Comparison of ENCODE assay signal across 1 cellular context in the genomic region with DNA sequence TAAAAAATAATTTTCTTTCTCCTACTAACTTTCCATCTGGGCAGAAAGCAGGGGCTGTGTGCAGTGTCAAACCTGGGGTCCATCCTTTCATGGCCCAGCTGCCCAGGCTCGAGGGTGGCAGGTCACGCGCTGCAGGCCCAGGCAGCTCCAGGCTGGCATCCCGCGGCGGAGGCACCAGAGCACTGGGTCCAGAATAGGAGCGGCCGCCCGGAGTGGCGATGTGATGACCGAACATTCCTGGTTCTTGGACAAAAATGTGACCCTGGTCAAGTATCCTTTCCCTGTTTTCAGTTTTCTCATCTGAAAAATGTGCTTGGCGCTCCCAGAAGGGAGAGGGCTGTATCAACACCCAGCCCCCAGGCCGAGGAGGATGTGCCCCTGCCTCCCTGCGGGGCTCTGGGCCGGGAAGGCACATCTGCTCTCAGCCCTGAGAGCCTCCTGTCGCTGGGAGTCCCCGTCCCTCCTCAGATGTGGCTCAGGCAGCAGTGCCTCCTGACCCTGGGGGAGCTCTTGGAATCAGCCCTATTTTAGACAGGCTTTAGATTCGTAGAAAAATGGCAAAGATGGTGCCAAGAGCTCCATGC.
TF ChIP-seq lines count a peak whose summit lies in the region.

No MANE protein-coding gene starts in this region.

TF ChIP-seq in WTC11, 78 proteins besides CTCF, POLR2A, EP300 and RAD21 (continued from another document):
- TF ChIP-seq, protein P1, sequence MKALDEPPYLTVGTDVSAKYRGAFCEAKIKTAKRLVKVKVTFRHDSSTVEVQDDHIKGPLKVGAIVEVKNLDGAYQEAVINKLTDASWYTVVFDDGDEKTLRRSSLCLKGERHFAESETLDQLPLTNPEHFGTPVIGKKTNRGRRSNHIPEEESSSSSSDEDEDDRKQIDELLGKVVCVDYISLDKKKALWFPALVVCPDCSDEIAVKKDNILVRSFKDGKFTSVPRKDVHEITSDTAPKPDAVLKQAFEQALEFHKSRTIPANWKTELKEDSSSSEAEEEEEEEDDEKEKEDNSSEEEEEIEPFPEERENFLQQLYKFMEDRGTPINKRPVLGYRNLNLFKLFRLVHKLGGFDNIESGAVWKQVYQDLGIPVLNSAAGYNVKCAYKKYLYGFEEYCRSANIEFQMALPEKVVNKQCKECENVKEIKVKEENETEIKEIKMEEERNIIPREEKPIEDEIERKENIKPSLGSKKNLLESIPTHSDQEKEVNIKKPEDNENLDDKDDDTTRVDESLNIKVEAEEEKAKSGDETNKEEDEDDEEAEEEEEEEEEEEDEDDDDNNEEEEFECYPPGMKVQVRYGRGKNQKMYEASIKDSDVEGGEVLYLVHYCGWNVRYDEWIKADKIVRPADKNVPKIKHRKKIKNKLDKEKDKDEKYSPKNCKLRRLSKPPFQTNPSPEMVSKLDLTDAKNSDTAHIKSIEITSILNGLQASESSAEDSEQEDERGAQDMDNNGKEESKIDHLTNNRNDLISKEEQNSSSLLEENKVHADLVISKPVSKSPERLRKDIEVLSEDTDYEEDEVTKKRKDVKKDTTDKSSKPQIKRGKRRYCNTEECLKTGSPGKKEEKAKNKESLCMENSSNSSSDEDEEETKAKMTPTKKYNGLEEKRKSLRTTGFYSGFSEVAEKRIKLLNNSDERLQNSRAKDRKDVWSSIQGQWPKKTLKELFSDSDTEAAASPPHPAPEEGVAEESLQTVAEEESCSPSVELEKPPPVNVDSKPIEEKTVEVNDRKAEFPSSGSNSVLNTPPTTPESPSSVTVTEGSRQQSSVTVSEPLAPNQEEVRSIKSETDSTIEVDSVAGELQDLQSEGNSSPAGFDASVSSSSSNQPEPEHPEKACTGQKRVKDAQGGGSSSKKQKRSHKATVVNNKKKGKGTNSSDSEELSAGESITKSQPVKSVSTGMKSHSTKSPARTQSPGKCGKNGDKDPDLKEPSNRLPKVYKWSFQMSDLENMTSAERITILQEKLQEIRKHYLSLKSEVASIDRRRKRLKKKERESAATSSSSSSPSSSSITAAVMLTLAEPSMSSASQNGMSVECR (CRISPR knock-in tag; IDR thresholded peaks at IDR 0.05; ENCODE audit: borderline replicate concordance): no peak
- TF ChIP-seq, protein P2, sequence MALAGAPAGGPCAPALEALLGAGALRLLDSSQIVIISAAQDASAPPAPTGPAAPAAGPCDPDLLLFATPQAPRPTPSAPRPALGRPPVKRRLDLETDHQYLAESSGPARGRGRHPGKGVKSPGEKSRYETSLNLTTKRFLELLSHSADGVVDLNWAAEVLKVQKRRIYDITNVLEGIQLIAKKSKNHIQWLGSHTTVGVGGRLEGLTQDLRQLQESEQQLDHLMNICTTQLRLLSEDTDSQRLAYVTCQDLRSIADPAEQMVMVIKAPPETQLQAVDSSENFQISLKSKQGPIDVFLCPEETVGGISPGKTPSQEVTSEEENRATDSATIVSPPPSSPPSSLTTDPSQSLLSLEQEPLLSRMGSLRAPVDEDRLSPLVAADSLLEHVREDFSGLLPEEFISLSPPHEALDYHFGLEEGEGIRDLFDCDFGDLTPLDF (CRISPR knock-in tag; IDR thresholded peaks at IDR 0.05): no peak
- no peak for TF ChIP-seq ZNF219 (CRISPR knock-in tag; IDR thresholded peaks at IDR 0.05; ENCODE audit: borderline replicate concordance)
- TF ChIP-seq SOX15 (CRISPR knock-in tag; IDR thresholded peaks at IDR 0.05): no peak
- TF ChIP-seq FOXK1 (CRISPR knock-in tag; IDR thresholded peaks at IDR 0.05): no peak
- TF ChIP-seq, protein P3, sequence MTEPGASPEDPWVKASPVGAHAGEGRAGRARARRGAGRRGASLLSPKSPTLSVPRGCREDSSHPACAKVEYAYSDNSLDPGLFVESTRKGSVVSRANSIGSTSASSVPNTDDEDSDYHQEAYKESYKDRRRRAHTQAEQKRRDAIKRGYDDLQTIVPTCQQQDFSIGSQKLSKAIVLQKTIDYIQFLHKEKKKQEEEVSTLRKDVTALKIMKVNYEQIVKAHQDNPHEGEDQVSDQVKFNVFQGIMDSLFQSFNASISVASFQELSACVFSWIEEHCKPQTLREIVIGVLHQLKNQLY (CRISPR knock-in tag; IDR thresholded peaks at IDR 0.05): no peak
- no peak for TF ChIP-seq ZNF121 (CRISPR knock-in tag; IDR thresholded peaks at IDR 0.05)
- TF ChIP-seq, protein P4, sequence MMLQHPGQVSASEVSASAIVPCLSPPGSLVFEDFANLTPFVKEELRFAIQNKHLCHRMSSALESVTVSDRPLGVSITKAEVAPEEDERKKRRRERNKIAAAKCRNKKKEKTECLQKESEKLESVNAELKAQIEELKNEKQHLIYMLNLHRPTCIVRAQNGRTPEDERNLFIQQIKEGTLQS (CRISPR knock-in tag; conservative IDR thresholded peaks at IDR 0.05): no peak
- TF ChIP-seq, protein P5, sequence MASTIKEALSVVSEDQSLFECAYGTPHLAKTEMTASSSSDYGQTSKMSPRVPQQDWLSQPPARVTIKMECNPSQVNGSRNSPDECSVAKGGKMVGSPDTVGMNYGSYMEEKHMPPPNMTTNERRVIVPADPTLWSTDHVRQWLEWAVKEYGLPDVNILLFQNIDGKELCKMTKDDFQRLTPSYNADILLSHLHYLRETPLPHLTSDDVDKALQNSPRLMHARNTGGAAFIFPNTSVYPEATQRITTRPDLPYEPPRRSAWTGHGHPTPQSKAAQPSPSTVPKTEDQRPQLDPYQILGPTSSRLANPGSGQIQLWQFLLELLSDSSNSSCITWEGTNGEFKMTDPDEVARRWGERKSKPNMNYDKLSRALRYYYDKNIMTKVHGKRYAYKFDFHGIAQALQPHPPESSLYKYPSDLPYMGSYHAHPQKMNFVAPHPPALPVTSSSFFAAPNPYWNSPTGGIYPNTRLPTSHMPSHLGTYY (CRISPR knock-in tag; IDR thresholded peaks at IDR 0.05): no peak
- TF ChIP-seq ZNF423 (CRISPR knock-in tag; IDR thresholded peaks at IDR 0.05): no peak
- no peak for TF ChIP-seq MYBL2 (CRISPR knock-in tag; IDR thresholded peaks at IDR 0.05)
- TF ChIP-seq CREM (CRISPR knock-in tag; IDR thresholded peaks at IDR 0.05): no peak
- TF ChIP-seq SP1 (CRISPR knock-in tag; conservative IDR thresholded peaks at IDR 0.05): no peak
- TF ChIP-seq SMAD3 (CRISPR knock-in tag; IDR thresholded peaks at IDR 0.05; ENCODE audit: borderline replicate concordance): no peak
- TF ChIP-seq, protein P6, sequence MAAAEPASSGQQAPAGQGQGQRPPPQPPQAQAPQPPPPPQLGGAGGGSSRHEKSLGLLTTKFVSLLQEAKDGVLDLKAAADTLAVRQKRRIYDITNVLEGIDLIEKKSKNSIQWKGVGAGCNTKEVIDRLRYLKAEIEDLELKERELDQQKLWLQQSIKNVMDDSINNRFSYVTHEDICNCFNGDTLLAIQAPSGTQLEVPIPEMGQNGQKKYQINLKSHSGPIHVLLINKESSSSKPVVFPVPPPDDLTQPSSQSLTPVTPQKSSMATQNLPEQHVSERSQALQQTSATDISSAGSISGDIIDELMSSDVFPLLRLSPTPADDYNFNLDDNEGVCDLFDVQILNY (CRISPR knock-in tag; IDR thresholded peaks at IDR 0.05): no peak
- TF ChIP-seq, protein P7, sequence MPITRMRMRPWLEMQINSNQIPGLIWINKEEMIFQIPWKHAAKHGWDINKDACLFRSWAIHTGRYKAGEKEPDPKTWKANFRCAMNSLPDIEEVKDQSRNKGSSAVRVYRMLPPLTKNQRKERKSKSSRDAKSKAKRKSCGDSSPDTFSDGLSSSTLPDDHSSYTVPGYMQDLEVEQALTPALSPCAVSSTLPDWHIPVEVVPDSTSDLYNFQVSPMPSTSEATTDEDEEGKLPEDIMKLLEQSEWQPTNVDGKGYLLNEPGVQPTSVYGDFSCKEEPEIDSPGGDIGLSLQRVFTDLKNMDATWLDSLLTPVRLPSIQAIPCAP (CRISPR knock-in tag; IDR thresholded peaks at IDR 0.05): no peak
- TF ChIP-seq TEAD4 (CRISPR knock-in tag; IDR thresholded peaks at IDR 0.05): no peak
